Comparison of ENCODE assay signal across 28 cellular contexts in genomic region chr14:32358781-32359180, GRCh38.
"Had no signal": no experiment of that assay in that cellular context is flagged by ENCODE, and none has a peak within 500 bp of the region (broad histone marks: within the 10 kb centered on the region; RNA-seq: fewer than 3 reads in every experiment).

No MANE protein-coding gene starts in this region.

- H3K4me3 Mint-ChIP-seq: dendritic cell treated with granulocyte-macrophage colony-stimulating factor and Interleukin-4, amounts not matched to agents 40 ng/mL and 50 ng/mL, for 4 days; endodermal cell; mesothelial cell of epicardium; naive B cell; natural killer cell treated with Interleukin-12 subunit alpha and Interleukin-12 subunit beta and Interleukin-15 and Interleukin-18, amount 100 ng/mL, for 72 hours; neural crest cell; stimulated activated naive B cell treated with anti-CD40 and anti-IgM and Interleukin-4, amounts not matched to agents 10 μg/mL and 1 μg/mL and 100 μg/mL, for 72 hours; stimulated activated naive CD8-positive, alpha-beta T cell treated with anti-CD3 and anti-CD28 coated beads, Interleukin-15, Interleukin-2, amounts not matched to agents 100 ng/mL and 50 ng/mL, for 24 hours had no signal

- DNase-seq: effector CD8-positive, alpha-beta T cell; endodermal cell; foreskin fibroblast; heart right ventricle; hippocampal formation; left cardiac atrium; left lung; mesenchymal stem cell; mucosa of descending colon; naive B cell; right lobe of liver; small intestine; stimulated activated CD4-positive, alpha-beta T cell treated with anti-CD3 and anti-CD28 coated beads, Interleukin-15, amount 100 ng/mL, for 24 hours; stimulated activated CD4-positive, alpha-beta T cell treated with anti-CD3 and anti-CD28 coated beads, Interleukin-2, amount 100 ng/mL, for 48 hours; stimulated activated naive B cell treated with anti-CD40 and anti-IgM and Interleukin-4, amounts not matched to agents 10 μg/mL and 1 μg/mL and 100 μg/mL, for 72 hours; transverse colon had no signal

- H3K79me2 ChIP-seq: parathyroid adenoma had no signal

- H3K9me3 Mint-ChIP-seq: dendritic cell treated with granulocyte-macrophage colony-stimulating factor and Interleukin-4, amounts not matched to agents 40 ng/mL and 50 ng/mL, for 4 days; endodermal cell; natural killer cell treated with Interleukin-12 subunit alpha and Interleukin-12 subunit beta and Interleukin-15 and Interleukin-18, amount 100 ng/mL, for 72 hours; neural crest cell; stimulated activated naive CD8-positive, alpha-beta T cell treated with anti-CD3 and anti-CD28 coated beads, Interleukin-15, Interleukin-2, amounts not matched to agents 100 ng/mL and 50 ng/mL, for 24 hours had no signal

- FAIRE-seq: small intestine had no signal

- H3K27ac ChIP-seq: epithelial cell of prostate, gastroesophageal sphincter, heart right ventricle, left lung, parathyroid adenoma, right lobe of liver, suprapubic skin, transverse colon, vagina had no signal

- ATAC-seq: esophagus mucosa; gastroesophageal sphincter; heart right ventricle; left cardiac atrium; left lung; mucosa of descending colon; natural killer cell treated with Interleukin-12 subunit alpha and Interleukin-12 subunit beta and Interleukin-15 and Interleukin-18, amount 100 ng/mL, for 72 hours; right lobe of liver; stimulated activated naive B cell treated with anti-CD40 and anti-IgM and Interleukin-4, amounts not matched to agents 10 μg/mL and 1 μg/mL and 100 μg/mL, for 72 hours had no signal

- H3K36me3 Mint-ChIP-seq: naive B cell; natural killer cell treated with Interleukin-12 subunit alpha and Interleukin-12 subunit beta and Interleukin-15 and Interleukin-18, amount 100 ng/mL, for 72 hours; stimulated activated naive B cell treated with anti-CD40 and anti-IgM and Interleukin-4, amounts not matched to agents 10 μg/mL and 1 μg/mL and 100 μg/mL, for 72 hours had no signal

- H2AFZ ChIP-seq: parathyroid adenoma had no signal

- H3K9me3 ChIP-seq: gastroesophageal sphincter, mucosa of descending colon, right lobe of liver, suprapubic skin, transverse colon, vagina had no signal

- H3K4me1 ChIP-seq: left lung, parathyroid adenoma, right lobe of liver, suprapubic skin, transverse colon, vagina had no signal

- H3K36me3 ChIP-seq: gastroesophageal sphincter, heart right ventricle, left lung, right lobe of liver, suprapubic skin, transverse colon, vagina had no signal

- H3K27ac Mint-ChIP-seq: dendritic cell treated with granulocyte-macrophage colony-stimulating factor and Interleukin-4, amounts not matched to agents 40 ng/mL and 50 ng/mL, for 4 days; endodermal cell; mesothelial cell of epicardium; naive B cell; natural killer cell treated with Interleukin-12 subunit alpha and Interleukin-12 subunit beta and Interleukin-15 and Interleukin-18, amount 100 ng/mL, for 72 hours; progenitor cell of endocrine pancreas; stimulated activated naive B cell treated with anti-CD40 and anti-IgM and Interleukin-4, amounts not matched to agents 10 μg/mL and 1 μg/mL and 100 μg/mL, for 72 hours; stimulated activated naive CD8-positive, alpha-beta T cell treated with anti-CD3 and anti-CD28 coated beads, Interleukin-15, Interleukin-2, amounts not matched to agents 100 ng/mL and 50 ng/mL, for 24 hours had no signal

- H3K27me3 ChIP-seq: gastroesophageal sphincter, heart right ventricle, left lung, right lobe of liver, suprapubic skin, transverse colon, vagina had no signal

- H3K4me1 Mint-ChIP-seq: stimulated activated naive B cell treated with anti-CD40 and anti-IgM and Interleukin-4, amounts not matched to agents 10 μg/mL and 1 μg/mL and 100 μg/mL, for 72 hours had no signal

- H3K4me3 ChIP-seq: gastroesophageal sphincter, heart right ventricle, left lung, mucosa of descending colon, right lobe of liver, suprapubic skin, transverse colon, vagina had no signal

- H3K27me3 Mint-ChIP-seq: dendritic cell treated with granulocyte-macrophage colony-stimulating factor and Interleukin-4, amounts not matched to agents 40 ng/mL and 50 ng/mL, for 4 days; progenitor cell of endocrine pancreas had no signal
